ENCODE assay signal across 21 cellular contexts in the genomic region with DNA sequence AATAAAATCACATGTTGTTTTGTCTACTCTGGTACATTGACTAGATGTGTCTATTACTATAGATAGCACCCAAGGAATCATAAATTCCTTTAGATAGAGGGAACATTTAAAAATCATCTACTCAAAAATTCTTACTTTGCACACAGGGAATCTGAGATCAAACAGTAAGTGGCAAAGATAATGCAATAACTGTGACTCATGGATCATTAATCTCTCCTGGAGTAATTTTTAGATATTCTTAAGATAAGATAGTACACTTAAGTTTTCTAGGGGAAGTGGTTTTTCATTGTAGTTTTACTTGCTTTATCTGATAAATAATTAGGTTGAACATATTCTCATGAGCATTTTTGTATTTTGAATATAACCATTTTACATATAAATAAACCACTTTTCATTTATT.
"Had no signal": no experiment of that assay in that cellular context is flagged by ENCODE, and none has a peak within 500 bp of the region (broad histone marks: within the 10 kb centered on the region; RNA-seq: fewer than 3 reads in every experiment).

No MANE protein-coding gene starts in this region.

- H3K36me3 ChIP-seq: gastroesophageal sphincter, neutrophil, spleen, stomach, thoracic aorta, transverse colon had no signal

- H3K4me1 Mint-ChIP-seq: naive thymus-derived CD8-positive, alpha-beta T cell had no signal

- H3K27ac ChIP-seq: dorsolateral prefrontal cortex, epithelial cell of prostate, gastroesophageal sphincter, neutrophil, spleen, stomach, thoracic aorta, transverse colon had no signal

- DNase-seq: central memory CD4-positive, alpha-beta T cell; cortex of kidney; dorsolateral prefrontal cortex; effector CD8-positive, alpha-beta T cell; foreskin fibroblast; glutamatergic neuron; kidney; naive thymus-derived CD8-positive, alpha-beta T cell; posterior cingulate gyrus; spleen; stimulated activated CD4-positive, alpha-beta T cell treated with anti-CD3 and anti-CD28 coated beads, Interleukin-2, amount 100 ng/mL, for 24 hours; stimulated activated CD4-positive, alpha-beta T cell treated with anti-CD3 and anti-CD28 coated beads, Interleukin-4, amount 100 ng/mL, for 4 hours; stimulated activated naive CD4-positive, alpha-beta T cell; stomach; substantia nigra; transverse colon had no signal

- H3K4me3 Mint-ChIP-seq: naive thymus-derived CD8-positive, alpha-beta T cell had no signal

- H3K4me3 ChIP-seq: dorsolateral prefrontal cortex, gastroesophageal sphincter, spleen, stomach, thoracic aorta, transverse colon had no signal

- H3K27me3 ChIP-seq: dorsolateral prefrontal cortex, gastroesophageal sphincter, neutrophil, spleen, stomach, transverse colon had no signal

- H3K27ac Mint-ChIP-seq: naive thymus-derived CD8-positive, alpha-beta T cell had no signal

- H3K9me3 ChIP-seq: gastroesophageal sphincter, neutrophil, stomach, thoracic aorta, transverse colon had no signal

- H3K27me3 Mint-ChIP-seq: naive thymus-derived CD8-positive, alpha-beta T cell had no signal

- H3K36me3 Mint-ChIP-seq: naive thymus-derived CD8-positive, alpha-beta T cell had no signal

- H3K4me1 ChIP-seq: gastroesophageal sphincter, spleen, stomach, transverse colon had no signal

- ATAC-seq: gastroesophageal sphincter; naive thymus-derived CD8-positive, alpha-beta T cell; sciatic nerve had no signal
